Comparison of ENCODE assay signal across 14 cellular contexts in the genomic region with DNA sequence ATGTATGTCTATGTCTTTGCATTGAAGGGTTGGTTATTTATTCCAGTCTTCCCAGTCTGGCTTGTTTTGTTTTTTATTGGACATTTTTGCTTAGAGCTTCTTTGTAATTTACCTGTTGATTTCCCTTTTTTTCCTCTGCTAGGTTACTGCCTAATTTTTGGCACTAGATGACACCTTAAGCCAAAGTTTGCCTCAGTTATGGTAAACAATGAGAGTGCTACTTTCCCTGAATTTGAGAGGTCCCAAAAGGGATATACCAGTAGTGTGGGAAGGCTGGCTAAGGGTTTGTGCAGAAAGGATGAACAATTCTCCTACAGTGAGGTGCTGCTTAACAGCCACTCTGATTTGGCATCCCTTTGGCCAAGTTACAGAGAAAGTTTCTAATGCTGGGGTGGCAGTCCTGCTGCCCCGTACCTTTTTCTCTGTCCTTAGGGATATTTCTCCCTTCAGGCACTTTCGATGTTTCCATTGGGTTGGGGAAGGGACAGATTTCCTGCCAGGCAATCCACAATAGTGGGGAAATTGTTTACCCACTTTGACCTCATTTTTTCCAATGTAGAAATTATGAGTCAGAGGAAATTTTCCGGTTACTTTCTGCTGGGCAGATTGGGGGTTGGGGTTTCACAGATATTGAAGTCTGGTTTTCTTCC.
DNase-seq lines count a peak whose midpoint lies in the region; ATAC-seq, FAIRE-seq and TF ChIP-seq lines count a peak whose summit lies in the region.
"Had no signal": no experiment of that assay in that cellular context is flagged by ENCODE, and none has a peak within 500 bp of the region (broad histone marks: within the 10 kb centered on the region; RNA-seq: fewer than 3 reads in every experiment).

No MANE protein-coding gene starts in this region.

- H3K4me2 ChIP-seq in A549 = peak overlapping the region; percentile 77
- H3K4me2 ChIP-seq in IMR-90 (ENCODE audit: low read depth, low read length) = peak overlapping the region; percentile 58; the same call in 1 of the 2 replicates
- peak overlapping the region; percentile 44 for H3K4me2 ChIP-seq in HepG2 (ENCODE audit: low read depth, low read length)

- H4K91ac ChIP-seq in IMR-90 (ENCODE audit: insufficient read depth, low read depth, low read length) = peak overlapping the region; percentile 20; the same call in 1 of the 2 replicates

- peak overlapping the region; percentile 69 for H2BK120ac ChIP-seq in IMR-90 (ENCODE audit: low read depth, low read length)

- H4K20me1 ChIP-seq in IMR-90 (ENCODE audit: insufficient read depth, low read length) = no peaks in the 10 kb centered on the region
- H4K20me1 ChIP-seq in HepG2 (ENCODE audit: insufficient read depth, low read length) = no peaks in the 10 kb centered on the region

- peak overlapping the region; percentile 30; the same call in 1 of the 2 replicates for H3K18ac ChIP-seq in IMR-90 (ENCODE audit: low read depth, low read length)

- POLR2A ChIA-PET in A549 (lab: Yijun Ruan, JAX) (interaction anchor here (2.7 kb wide), 1 partner anchor 20 kb away, joined by 8 read pairs; no protein-coding TSS in a partner anchor), IMR-90 (lab: Charles Lee; ENCODE audit: unreplicated experiment) (no interaction called here), HepG2 (lab: Yijun Ruan, JAX) (no interaction called here)

- intact Hi-C loops in IMR-90 (cut with micrococcal nuclease) (loop anchor here (1.0 kb wide), 1 partner anchor 558 kb away; no protein-coding TSS in a partner anchor), HepG2 (cut with micrococcal nuclease; ENCODE audit: unreplicated experiment) (loop anchor here (10.0 kb wide), 2 partner anchors 117 to 347 kb away; no protein-coding TSS in a partner anchor)

- no peak for TF ChIP-seq POLR2A in A549 (IDR thresholded peaks at IDR 0.05; ENCODE audit: low read length)
- no peak for TF ChIP-seq POLR2A in IMR-90 (IDR thresholded peaks at IDR 0.05; ENCODE audit: low read depth, low read length)
- no peak for TF ChIP-seq POLR2A in HepG2 (IDR thresholded peaks at IDR 0.05; ENCODE audit: insufficient read depth in 1 of 2, low read depth in 2 of 2, low read length in 2 of 2)

- peaks cover 3 to 14% of the 10 kb centered on the region in 2 experiments; a peak in 3 of 4 replicates for H3K79me1 ChIP-seq in IMR-90 (ENCODE audit: low read depth in 1 of 2, low read length in 2 of 2)

- BruUV-seq in IMR-90 (replicated peaks; lab: Mats Ljungman, UMichigan) = no TSS peak
- no TSS peak for BruUV-seq in HepG2 (replicated peaks; lab: Mats Ljungman, UMichigan)

- CTCF ChIA-PET in A549 (lab: Yijun Ruan, JAX) (interaction anchor here (0.6 to 0.7 kb wide), 2 partner anchors 48 to 231 kb away, joined by 3 to 5 read pairs; no protein-coding TSS in a partner anchor), IMR-90 (lab: Yijun Ruan, JAX) (no interaction called here), HepG2 (lab: Yijun Ruan, JAX; ENCODE audit: low intra/inter-chr PET ratio, low total read pairs) (no interaction called here)

- peak overlapping the region; percentile 31; the same call in 1 of the 3 replicates for H2BK15ac ChIP-seq in IMR-90 (ENCODE audit: low read depth, low read length)

- H3K36me3 ChIP-seq in IMR-90 (ENCODE audit: control insufficient read depth, insufficient read depth, low read length) = no peaks in the 10 kb centered on the region
- H3K36me3 ChIP-seq in HepG2 (replicated peaks in 1 of 2; ENCODE audit: control insufficient read depth in 1 of 2, insufficient read depth in 2 of 2, low read length in 2 of 2) = no peaks in the 10 kb centered on the region
- H3K36me3 ChIP-seq: uterus had no signal

- peak; percentile 37 to 58 for TF ChIP-seq RAD21 in A549 (conservative IDR thresholded peaks at IDR 0.05 in 1 of 2, IDR thresholded peaks at IDR 0.05 in 1 of 2)
- TF ChIP-seq RAD21 in IMR-90 (IDR thresholded peaks at IDR 0.05; ENCODE audit: low read length) = peak; percentile 49
- no peak for TF ChIP-seq RAD21 in HepG2 (CRISPR knock-in tag; IDR thresholded peaks at IDR 0.05)

- H3K9me3 ChIP-seq in A549 (peaks cover 3% of the 10 kb centered on the region; the same call in 1 of the 3 replicates), IMR-90 (ENCODE audit: control insufficient read depth, insufficient read depth, low read length) (no peaks in the 10 kb centered on the region), HepG2 (ENCODE audit: low read length) (no peaks in the 10 kb centered on the region)

- dilution Hi-C loops in IMR-90 (cut with HindIII; ENCODE audit: low sequenced_read_pairs, unreplicated experiment) = no loop called here

- in situ Hi-C loops in IMR-90 (cut with MboI; ENCODE audit: low sequenced_read_pairs) (loop anchor here (25.0 kb wide), 1 partner anchor 335 kb away; no protein-coding TSS in a partner anchor), HepG2 (cut with HindIII; ENCODE audit: extremely low pct_ligation_motif_present, low pct_unique_long_range_greater_than_20kb) (no loop called here)

- H3K56ac ChIP-seq in IMR-90 (ENCODE audit: extremely low read depth, insufficient read depth, low read length) = no peak overlapping the region

- TF ChIP-seq CTCF in A549 (IDR thresholded peaks at IDR 0.05) = no peak
- TF ChIP-seq CTCF in IMR-90 (conservative IDR thresholded peaks at IDR 0.05; ENCODE audit: low read depth, low read length) = peak; percentile 39
- TF ChIP-seq CTCF in cardiac fibroblast (IDR thresholded peaks at IDR 0.05; ENCODE audit: low read depth, low read length) = no peak
- no peak for TF ChIP-seq CTCF in HepG2 (CRISPR knock-in tag; IDR thresholded peaks at IDR 0.05)

- peak overlapping the region; percentile 12 for H2AFZ ChIP-seq in IMR-90 (replicated peaks; ENCODE audit: low read length, poor library complexity)
- no peak overlapping the region for H2AFZ ChIP-seq in HepG2 (ENCODE audit: low read length)

- FAIRE-seq in A549 (lab: Jason Lieb, UNC) (no peak), HepG2 (lab: Jason Lieb, UNC) (no peak)

- H3K27me3 ChIP-seq in IMR-90 (ENCODE audit: control insufficient read depth, insufficient read depth, low read length) (no peaks in the 10 kb centered on the region), HepG2 (ENCODE audit: control insufficient read depth in 1 of 2, insufficient read depth in 2 of 2, low read length in 2 of 2) (no peaks in the 10 kb centered on the region)
- H3K27me3 ChIP-seq: uterus had no signal

- no peak overlapping the region; the same call in 1 of the 2 replicates for H2AK5ac ChIP-seq in IMR-90 (ENCODE audit: low read depth, low read length)

- peaks cover 7% of the 10 kb centered on the region for H3K9me1 ChIP-seq in IMR-90 (ENCODE audit: insufficient read depth, low read length)

- 0% methylated on average over 3 of the region's 3 CpGs for WGBS in A549 (ENCODE audit: missing lambda C conversion rate)
- no CpG with 5 or more reads among the region's 3 CpGs for WGBS in IMR-90 (ENCODE audit: extremely low coverage in 2 of 2, insufficient read length in 1 of 2), 2 experiments
- WGBS in HepG2 (ENCODE audit: low lambda C conversion rate) = 15% methylated on average over 3 of the region's 3 CpGs

- peak overlapping the region; percentile 7 for H2AK9ac ChIP-seq in IMR-90 (replicated peaks; ENCODE audit: low read depth, low read length, poor library complexity)

- H3K4me1 ChIP-seq in A549 = peaks cover 81% of the 10 kb centered on the region
- H3K4me1 ChIP-seq in IMR-90 (ENCODE audit: control insufficient read depth, insufficient read depth, low read length) = peaks cover 10% of the 10 kb centered on the region
- peaks cover 72% of the 10 kb centered on the region for H3K4me1 ChIP-seq in HepG2 (ENCODE audit: insufficient read depth, low read length)
- H3K4me1 ChIP-seq: uterus had no signal

- peak overlapping the region; percentile 57 for H2BK5ac ChIP-seq in IMR-90 (ENCODE audit: low read depth, low read length, poor library complexity, severe bottlenecking)

- H4K5ac ChIP-seq in IMR-90 (ENCODE audit: low read depth, low read length) = peak overlapping the region; percentile 57

- H3K9ac ChIP-seq in IMR-90 (ENCODE audit: low read depth, low read length) (no peak overlapping the region), HepG2 (ENCODE audit: insufficient read depth, low read depth, low read length) (peak overlapping the region; percentile 24; the same call in 1 of the 2 replicates)

- TF ChIP-seq EP300 in A549 (IDR thresholded peaks at IDR 0.05) = peak; percentile 93 to 94
- TF ChIP-seq EP300 in HepG2 (IDR thresholded peaks at IDR 0.05; ENCODE audit: low read depth in 2 of 2, low read length in 2 of 2) = peak; percentile 55 to 83; a peak in 2 of 4 replicates
- no peak for TF ChIP-seq EP300 in HepG2 (CRISPR knock-in tag; IDR thresholded peaks at IDR 0.05; ENCODE audit: borderline replicate concordance)

- peak; percentile 26 to 86 for DNase-seq in A549 (ENCODE audit: low read depth in 1 of 2, low spot score in 1 of 2)
- DNase-seq in IMR-90 = peak; percentile 59
- peak; percentile 80 to 86 for DNase-seq in cardiac fibroblast (ENCODE audit: low read depth in 2 of 2)
- peak; percentile 76 for DNase-seq in HepG2 (ENCODE audit: low spot score)
- DNase-seq in NCI-H82 treated with DMSO at 0.1 percent for 48 hours (lab: John Stamatoyannopoulos, UW; ENCODE audit: unreplicated experiment) = no peak
- no peak for DNase-seq in inferior parietal cortex (ENCODE audit: extremely low spot score)
- DNase-seq: activated CD4-positive, alpha-beta T cell treated with anti-CD3 and anti-CD28 coated beads, Interleukin-2, amount 50 U/mL, for 48 hours; activated naive CD4-positive, alpha-beta T cell treated with anti-CD3 and anti-CD28 coated beads, Interleukin-2, amount 10 ng/mL, durations not matched to agents 7 days and 5 days; H7; MM.1S; NCI-H510A; uterus had no signal

- peak overlapping the region; percentile 65; the same call in 1 of the 2 replicates for H2BK20ac ChIP-seq in IMR-90 (ENCODE audit: low read depth, low read length)

- ATAC-seq in A549 (peak; percentile 75 to 76), IMR-90 (ENCODE audit: low read depth) (peak; percentile 62), HepG2 (peak; percentile 77), GM18498 (IDR thresholded peaks at IDR 0.05; ENCODE audit: unreplicated experiment) (no peak), GM18519 (IDR thresholded peaks at IDR 0.05; ENCODE audit: low FRiP score, unreplicated experiment) (no peak)

- H3K4ac ChIP-seq in IMR-90 (ENCODE audit: low read depth, low read length) = peak overlapping the region; percentile 76

- peak overlapping the region; percentile 42; the same call in 1 of the 2 replicates for H3K23ac ChIP-seq in IMR-90 (ENCODE audit: low read depth, low read length)

- no peaks in the 10 kb centered on the region for H3K79me2 ChIP-seq in HepG2 (ENCODE audit: insufficient read depth, low read length)

- H3K27ac ChIP-seq in A549 = peak overlapping the region; percentile 97 to 98
- H3K27ac ChIP-seq in IMR-90 (ENCODE audit: insufficient read depth, low read length) = peak overlapping the region; percentile 19; the same call in 1 of the 2 replicates
- peak overlapping the region; percentile 61 for H3K27ac ChIP-seq in HepG2 (ENCODE audit: extremely low read length, insufficient read depth, low read length)
- H3K27ac ChIP-seq: uterus had no signal

- H3K4me3 ChIP-seq in A549 (peak overlapping the region; percentile 15; the same call in 1 of the 3 replicates), IMR-90 (ENCODE audit: insufficient read depth, low read depth, low read length) (no peak overlapping the region), cardiac fibroblast (replicated peaks in 1 of 2; ENCODE audit: low read depth in 2 of 2, low read length in 2 of 2) (no peak overlapping the region), HepG2 (replicated peaks in 1 of 3; ENCODE audit: insufficient read depth in 1 of 3, low read depth in 2 of 3, low read length in 3 of 3) (peak overlapping the region in 1 of 3 experiments; percentile 1; a peak in 1 of 6 replicates)
- H3K4me3 ChIP-seq: uterus had no signal

- peak overlapping the region; percentile 6 to 68; a peak in 1 of 4 replicates for H4K8ac ChIP-seq in IMR-90 (ENCODE audit: low read depth in 2 of 2, low read length in 2 of 2)

- H3K14ac ChIP-seq in IMR-90 (replicated peaks; ENCODE audit: low read depth, low read length) = peak overlapping the region; percentile 74

Comparison
In these comparisons a context has a peak if more than half of its experiments do, and no peak if none do; other contexts are left out.
1. ATAC-seq: peak in A549 (2 of 2), IMR-90 (single experiment) and HepG2 (single experiment); none in GM18498 (single experiment) and GM18519 (single experiment).
2. DNase-seq: peak in A549 (2 of 2), IMR-90 (single experiment), cardiac fibroblast (2 of 2) and HepG2 (single experiment); none in NCI-H82 treated with DMSO at 0.1 percent for 48 hours (single experiment) and inferior parietal cortex (single experiment).
3. H3K27ac ChIP-seq: peak in every context shown above with its lines; median percentile 98 in A549; 61 in HepG2; 19 in IMR-90.
4. Peak in every context shown above with its lines, with median percentiles within 50 percentile points of each other: H3K4me2 ChIP-seq.